ENCODE assay signal across 14 cellular contexts in genomic region chr5:103122242-103122641, GRCh38. TPM values are rescaled to one million over a fixed set of nuclear protein-coding genes. Genes with fewer than 3 reads are reported as not detected.
DNase-seq lines count a peak whose midpoint lies in the region; ATAC-seq, FAIRE-seq and TF ChIP-seq lines count a peak whose summit lies in the region.
"Had no signal": no experiment of that assay in that cellular context is flagged by ENCODE, and none has a peak within 500 bp of the region (broad histone marks: within the 10 kb centered on the region; RNA-seq: fewer than 3 reads in every experiment).

No MANE protein-coding gene starts in this region.

- H3K9me2 ChIP-seq in PC-3 (replicated peaks; ENCODE audit: low read length) = no peaks in the 10 kb centered on the region

- ATAC-seq in PC-3 = no peak
- ATAC-seq in thoracic aorta (ENCODE audit: insufficient number of reproducible peaks, low FRiP score, low read depth) = no peak

- CTCF ChIA-PET in MCF 10A (lab: Yijun Ruan, JAX) = interaction anchor here (1.2 kb wide), 1 partner anchor 17 kb away, joined by 3 read pairs; no protein-coding TSS in a partner anchor
- CTCF ChIA-PET in PC-3 (lab: Charles Lee) = no interaction called here
- CTCF ChIA-PET in endothelial cell of umbilical vein (lab: Charles Lee) = no interaction called here

- TF ChIP-seq POLR2A in breast epithelium (IDR thresholded peaks at IDR 0.05) (no peak), endothelial cell of umbilical vein (IDR thresholded peaks at IDR 0.05; ENCODE audit: low read depth, low read length) (no peak)

- no peaks in the 10 kb centered on the region for H3K9me3 Mint-ChIP-seq in MCF 10A (ENCODE audit: unreplicated experiment)

- intact Hi-C loops in MCF 10A (cut with micrococcal nuclease) = no loop called here
- intact Hi-C loops in breast epithelium (cut with DNase I; ENCODE audit: low total_unique reads) = no loop called here
- intact Hi-C loops in PC-3 (cut with micrococcal nuclease) = no loop called here
- intact Hi-C loops in endothelial cell of umbilical vein (cut with micrococcal nuclease) = loop anchor here (5.0 kb wide), 3 partner anchors 165 to 350 kb away; no protein-coding TSS in a partner anchor

- H3K27ac Mint-ChIP-seq in MCF 10A (ENCODE audit: low read depth, unreplicated experiment) = peak overlapping the region; percentile 98

- H3K9me3 ChIP-seq in breast epithelium (no peaks in the 10 kb centered on the region), PC-3 (ENCODE audit: low read length) (no peaks in the 10 kb centered on the region), endothelial cell of umbilical vein (replicated peaks; ENCODE audit: control insufficient read depth, insufficient read depth, low read length) (no peaks in the 10 kb centered on the region), thoracic aorta (no peaks in the 10 kb centered on the region)
- H3K9me3 ChIP-seq: spleen had no signal

- H3K4me3 ChIP-seq in breast epithelium (no peak overlapping the region), PC-3 (ENCODE audit: low read length) (peak overlapping the region; percentile 90), endothelial cell of umbilical vein (replicated peaks in 1 of 3; ENCODE audit: insufficient read depth in 1 of 3, low read depth in 1 of 3, low read length in 3 of 3) (no peak overlapping the region), thoracic aorta (peak overlapping the region; percentile 87)

- no peak overlapping the region for H3K4me3 Mint-ChIP-seq in MCF 10A (ENCODE audit: unreplicated experiment)

- H3K4me2 ChIP-seq in PC-3 (ENCODE audit: low read length) (peak overlapping the region; percentile 88), endothelial cell of umbilical vein (ENCODE audit: insufficient read depth, low read length) (peak overlapping the region; percentile 77)

- H3K9me1 ChIP-seq in endothelial cell of umbilical vein (replicated peaks; ENCODE audit: control insufficient read depth, extremely low read depth, insufficient read depth, low read length) = no peaks in the 10 kb centered on the region

- H3K4me1 ChIP-seq in breast epithelium (peaks cover 0 to 18% of the 10 kb centered on the region in 2 donors), PC-3 (ENCODE audit: insufficient read depth, low read length) (peaks cover 30% of the 10 kb centered on the region), endothelial cell of umbilical vein (ENCODE audit: control insufficient read depth, extremely low read depth, insufficient read depth, low read length) (peaks cover 19% of the 10 kb centered on the region), thoracic aorta (ENCODE audit: control insufficient read depth in 1 of 2, low read depth in 2 of 2) (peaks cover 18 to 41% of the 10 kb centered on the region in 2 donors)

- H3K9ac ChIP-seq in PC-3 (ENCODE audit: low read length) (no peak overlapping the region), endothelial cell of umbilical vein (replicated peaks; ENCODE audit: extremely low read depth, insufficient read depth, low read length) (no peak overlapping the region)

- dilution Hi-C loops in endothelial cell of umbilical vein (cut with MboI; ENCODE audit: extremely low pct_ligation_motif_present, low sequenced_read_pairs) = no loop called here

- H3K27me3 ChIP-seq in breast epithelium (no peaks in the 10 kb centered on the region), PC-3 (ENCODE audit: low read length) (no peaks in the 10 kb centered on the region), endothelial cell of umbilical vein (ENCODE audit: control insufficient read depth in 2 of 2, insufficient read depth in 2 of 2, low read length in 2 of 2) (no peaks in the 10 kb centered on the region), thoracic aorta (replicated peaks; ENCODE audit: insufficient read depth) (no peaks in the 10 kb centered on the region)
- H3K27me3 ChIP-seq: spleen had no signal

- H2AFZ ChIP-seq in PC-3 (ENCODE audit: low read length) (no peak overlapping the region), endothelial cell of umbilical vein (ENCODE audit: low read depth, low read length) (no peak overlapping the region)

- no peak for FAIRE-seq in endothelial cell of umbilical vein (lab: Jason Lieb, UNC)

- H3K36me3 Mint-ChIP-seq in MCF 10A (ENCODE audit: insufficient read depth, unreplicated experiment) = peaks cover 6% of the 10 kb centered on the region

- H3K79me2 ChIP-seq in PC-3 (ENCODE audit: low read length) = peaks cover 86% of the 10 kb centered on the region
- H3K79me2 ChIP-seq in endothelial cell of umbilical vein (ENCODE audit: control insufficient read depth, insufficient read depth, low read length) = peaks cover 53% of the 10 kb centered on the region

- H3K36me3 ChIP-seq in breast epithelium (no peaks in the 10 kb centered on the region), PC-3 (ENCODE audit: low read depth, low read length) (no peaks in the 10 kb centered on the region), endothelial cell of umbilical vein (ENCODE audit: control insufficient read depth in 2 of 2, extremely low read depth in 1 of 2, insufficient read depth in 2 of 2, low read length in 2 of 2) (no peaks in the 10 kb centered on the region), thoracic aorta (no peaks in the 10 kb centered on the region)
- H3K36me3 ChIP-seq: spleen had no signal

- POLR2A ChIA-PET in MCF 10A (lab: Yijun Ruan, JAX) (no interaction called here), PC-3 (lab: Charles Lee; ENCODE audit: unreplicated experiment) (no interaction called here), endothelial cell of umbilical vein (lab: Charles Lee) (no interaction called here)

- H3F3A ChIP-seq in PC-3 (ENCODE audit: low read length, unreplicated experiment) = no peaks in the 10 kb centered on the region

- H3K27ac ChIP-seq in breast epithelium = no peak overlapping the region
- no peak overlapping the region for H3K27ac ChIP-seq in PC-3 (ENCODE audit: low read length)
- no peak overlapping the region for H3K27ac ChIP-seq in endothelial cell of umbilical vein (ENCODE audit: insufficient read depth, low read depth, low read length)
- H3K27ac ChIP-seq in thoracic aorta = no peak overlapping the region

- BruUV-seq in MCF 10A (replicated peaks; lab: Mats Ljungman, UMichigan) (no TSS peak), PC-3 (replicated peaks; lab: Mats Ljungman, UMichigan) (no TSS peak), endothelial cell of umbilical vein (replicated peaks; lab: Mats Ljungman, UMichigan) (no TSS peak)

- H3K4me1 Mint-ChIP-seq in MCF 10A (ENCODE audit: insufficient read depth, unreplicated experiment) = peaks cover 23% of the 10 kb centered on the region

- DNase-seq in MCF 10A (ENCODE audit: unreplicated experiment) (no peak), breast epithelium (ENCODE audit: low spot score in 2 of 2) (no peak), PC-3 (no peak), endothelial cell of umbilical vein (ENCODE audit: low read depth, low spot score) (no peak), thoracic aorta (ENCODE audit: low spot score) (no peak), ecto neural progenitor cell (ENCODE audit: low spot score) (no peak)
- DNase-seq in stimulated activated CD4-positive, alpha-beta T cell treated with anti-CD3 and anti-CD28 coated beads, Interleukin-2, amount 100 ng/mL, for 24 hours = no peak
- no peak for DNase-seq in NK-92 treated with Interleukin-12 subunit alpha and Interleukin-12 subunit beta, amount 100 ng/mL, for 24 hours (lab: John Stamatoyannopoulos, UW)
- DNase-seq: aorta, DMS 273 treated with DMSO at 0.1 percent for 48 hours, H7, NCI-H1694, NCI-H446 treated with DMSO at 0.1 percent for 48 hours, spleen had no signal

- no peak for TF ChIP-seq CTCF in MCF 10A (IDR thresholded peaks at IDR 0.05; ENCODE audit: unreplicated experiment)
- no peak for TF ChIP-seq CTCF in breast epithelium (IDR thresholded peaks at IDR 0.05)
- TF ChIP-seq CTCF in PC-3 (conservative IDR thresholded peaks at IDR 0.05; ENCODE audit: low read depth, low read length) = no peak
- no peak for TF ChIP-seq CTCF in endothelial cell of umbilical vein (IDR thresholded peaks at IDR 0.05; ENCODE audit: extremely low read depth in 1 of 2, insufficient read depth in 1 of 2, low read depth in 1 of 2, low read length in 2 of 2)
- no peak for TF ChIP-seq CTCF in thoracic aorta (IDR thresholded peaks at IDR 0.05)

- H4K20me1 ChIP-seq in PC-3 (ENCODE audit: low read length) = no peaks in the 10 kb centered on the region
- H4K20me1 ChIP-seq in endothelial cell of umbilical vein (replicated peaks; ENCODE audit: control insufficient read depth, extremely low read depth, insufficient read depth, low read length) = no peaks in the 10 kb centered on the region

- no peaks in the 10 kb centered on the region for H3K27me3 Mint-ChIP-seq in MCF 10A (ENCODE audit: insufficient read depth, unreplicated experiment)

TF ChIP-seq in endothelial cell of umbilical vein, 7 proteins besides CTCF, POLR2A, EP300 and RAD21 (continues in another document):
- TF ChIP-seq POLR2AphosphoS5 (IDR thresholded peaks at IDR 0.05; ENCODE audit: insufficient read depth, low read depth, low read length) (no peak), FOS (IDR thresholded peaks at IDR 0.05; ENCODE audit: borderline replicate concordance, insufficient read depth, low read length) (no peak), GATA2 (IDR thresholded peaks at IDR 0.05; ENCODE audit: insufficient read depth, insufficient read length, low read depth, low read length) (no peak)

RNA-seq across cellular contexts. Expression of gene PPIP5K2, which starts 2.1 kb away (rescaled TPM):
- total RNA-seq in MCF 10A (2022) = 29.7 and 35.5 TPM in 2 replicates
- total RNA-seq in breast epithelium = 10 to 100 TPM; 42.7 to 69.1 (median 43.9) TPM
- total RNA-seq in PC-3 (2014; rRNA removed) = 40.4 and 52.2 TPM in 2 replicates
- total RNA-seq in endothelial cell of umbilical vein = 53.5 and 69.4 TPM in 2 replicates
- 17.4 and 20.8 TPM in 2 replicates for polyA plus RNA-seq in endothelial cell of umbilical vein
- 17.7 and 20.1 TPM in 2 replicates for polyA plus RNA-seq in endothelial cell of umbilical vein (2011; cell fraction: cytosol; rRNA removed)
- polyA plus RNA-seq in endothelial cell of umbilical vein (2011; cell fraction: nucleus; rRNA removed) = 64.0 and 75.8 TPM in 2 replicates
- 27.0 and 30.4 TPM in 2 replicates for polyA plus RNA-seq in endothelial cell of umbilical vein (2012)
- polyA minus RNA-seq in endothelial cell of umbilical vein = 49.1 and 51.3 TPM in 2 replicates
- polyA minus RNA-seq in endothelial cell of umbilical vein (2011; cell fraction: cytosol; rRNA and poly(A)+ RNA removed) = 18.0 TPM
- 118 and 129 TPM in 2 replicates for polyA minus RNA-seq in endothelial cell of umbilical vein (2011; cell fraction: nucleus; rRNA and poly(A)+ RNA removed)
- 10 to 100 TPM; 60.8 to 67.5 TPM for total RNA-seq in thoracic aorta

RNA-seq across cellular contexts. Expression of gene GIN1, which starts 2.3 kb away (rescaled TPM):
- total RNA-seq in MCF 10A (2022) (12.1 and 16.2 TPM in 2 replicates), breast epithelium (10 to 100 TPM in 1 of 3 donors, 1 to 10 TPM in 2; 3.4 to 10.4 (median 4.9) TPM), PC-3 (2014; rRNA removed) (3.9 and 6.2 TPM in 2 replicates), endothelial cell of umbilical vein (4.4 and 6.7 TPM in 2 replicates), thoracic aorta (1 to 10 TPM; 5.6 to 8.0 TPM)
- 0.83 and 0.98 TPM in 2 replicates for polyA plus RNA-seq in endothelial cell of umbilical vein
- 1.4 and 1.6 TPM in 2 replicates for polyA plus RNA-seq in endothelial cell of umbilical vein (2011; cell fraction: cytosol; rRNA removed)
- polyA plus RNA-seq in endothelial cell of umbilical vein (2011; cell fraction: nucleus; rRNA removed) = 2.2 and 2.5 TPM in 2 replicates
- 3.3 and 4.2 TPM in 2 replicates for polyA plus RNA-seq in endothelial cell of umbilical vein (2012)
- 1.7 and 4.5 TPM in 2 replicates for polyA minus RNA-seq in endothelial cell of umbilical vein
- polyA minus RNA-seq in endothelial cell of umbilical vein (2011; cell fraction: cytosol; rRNA and poly(A)+ RNA removed) = 1.6 TPM
- polyA minus RNA-seq in endothelial cell of umbilical vein (2011; cell fraction: nucleus; rRNA and poly(A)+ RNA removed) = 5.6 and 8.4 TPM in 2 replicates

Comparison
In these comparisons a context has a peak if more than half of its experiments do, and no peak if none do; other contexts are left out.
1. H3K4me3 ChIP-seq: peak in PC-3 (single experiment) and thoracic aorta (single experiment); none in breast epithelium (0 of 3) and endothelial cell of umbilical vein (0 of 3).